1 cellular context compared by ENCODE assay signal in genomic region chr20:32761831-32762753, GRCh38.
TF ChIP-seq lines count a peak whose summit lies in the region.

DNMT3B (plus strand) TSS chr20:32762385; CDS start chr20:32780324, 17,939 bp downstream.

TF ChIP-seq in HepG2, 621 proteins besides CTCF, POLR2A, EP300 and RAD21 (continued from another document and continues in another):
- TF ChIP-seq ZKSCAN5 (CRISPR knock-in tag; IDR thresholded peaks at IDR 0.05) (0 out of 2 replicates have a peak, but pooled peaks have one; percentile 21), JUN (CRISPR knock-in tag; IDR thresholded peaks at IDR 0.05) (no peak), ZNF510 (CRISPR knock-in tag; IDR thresholded peaks at IDR 0.05; ENCODE audit: low read depth) (no peak), ZNF570 (CRISPR knock-in tag; IDR thresholded peaks at IDR 0.05; ENCODE audit: borderline replicate concordance) (no peak), PRDM10 (CRISPR knock-in tag; IDR thresholded peaks at IDR 0.05; ENCODE audit: low read depth) (no peak), HNF4A (CRISPR knock-in tag; IDR thresholded peaks at IDR 0.05) (no peak), ZNF337 (CRISPR knock-in tag; IDR thresholded peaks at IDR 0.05; ENCODE audit: borderline replicate concordance, low read depth) (no peak), ZNF614 (CRISPR knock-in tag; IDR thresholded peaks at IDR 0.05; ENCODE audit: borderline replicate concordance) (no peak), SATB2 (CRISPR knock-in tag; IDR thresholded peaks at IDR 0.05) (no peak), ZNF782 (CRISPR knock-in tag; IDR thresholded peaks at IDR 0.05; ENCODE audit: borderline replicate concordance) (no peak), ZNF484 (CRISPR knock-in tag; IDR thresholded peaks at IDR 0.05; ENCODE audit: borderline replicate concordance, low read depth) (no peak), PHB2 (IDR thresholded peaks at IDR 0.05; ENCODE audit: partially characterized antibody) (no peak), CENPT (CRISPR knock-in tag; IDR thresholded peaks at IDR 0.05; ENCODE audit: low read depth) (no peak), ZNF619 (CRISPR knock-in tag; IDR thresholded peaks at IDR 0.05) (no peak), SSRP1 (CRISPR knock-in tag; IDR thresholded peaks at IDR 0.05) (no peak), NFRKB (IDR thresholded peaks at IDR 0.05) (no peak), BCL6 (CRISPR knock-in tag; IDR thresholded peaks at IDR 0.05) (no peak), PPARG (CRISPR knock-in tag; conservative IDR thresholded peaks at IDR 0.05) (no peak), YEATS2 (CRISPR knock-in tag; IDR thresholded peaks at IDR 0.05; ENCODE audit: borderline replicate concordance) (no peak), FUBP1 (CRISPR knock-in tag; IDR thresholded peaks at IDR 0.05; ENCODE audit: borderline replicate concordance) (peak; percentile 83; the same call in 1 of the 2 replicates), CENPBD1 (CRISPR knock-in tag; IDR thresholded peaks at IDR 0.05; ENCODE audit: borderline replicate concordance, low read depth) (no peak), NR2F1 (CRISPR knock-in tag; IDR thresholded peaks at IDR 0.05) (no peak), CBX5 (CRISPR knock-in tag; IDR thresholded peaks at IDR 0.05; ENCODE audit: borderline replicate concordance) (no peak), PATZ1 (CRISPR knock-in tag; IDR thresholded peaks at IDR 0.05) (peak; percentile 96), HNRNPUL1 (IDR thresholded peaks at IDR 0.05; ENCODE audit: low read depth, low read length) (no peak), HNRNPLL (IDR thresholded peaks at IDR 0.05; ENCODE audit: low read depth, low read length, poor library complexity, severe bottlenecking) (peak; percentile 33), MTA1 (CRISPR knock-in tag; IDR thresholded peaks at IDR 0.05; ENCODE audit: borderline replicate concordance) (no peak), BCL3 (CRISPR knock-in tag; IDR thresholded peaks at IDR 0.05) (peak; percentile 24), ZBTB2 (CRISPR knock-in tag; IDR thresholded peaks at IDR 0.05; ENCODE audit: low read depth) (peak; percentile 88), NFYC (CRISPR knock-in tag; IDR thresholded peaks at IDR 0.05) (peak; percentile 81), ZNF20 (CRISPR knock-in tag; IDR thresholded peaks at IDR 0.05) (no peak), AKAP8 (CRISPR knock-in tag; IDR thresholded peaks at IDR 0.05) (peak; percentile 63; the same call in 1 of the 2 replicates), ZNF770 (CRISPR knock-in tag; IDR thresholded peaks at IDR 0.05) (peak; percentile 33; the same call in 1 of the 2 replicates), REST (IDR thresholded peaks at IDR 0.05; ENCODE audit: borderline replicate concordance in 1 of 2, low read depth in 1 of 2, low read length in 2 of 2) (no peak), HDAC6 (IDR thresholded peaks at IDR 0.05; ENCODE audit: low read depth, low read length) (no peak), ZFP90 (CRISPR knock-in tag; IDR thresholded peaks at IDR 0.05; ENCODE audit: borderline replicate concordance) (0 out of 2 replicates have a peak, but pooled peaks have one; percentile 17), MYC (CRISPR knock-in tag; IDR thresholded peaks at IDR 0.05; ENCODE audit: borderline replicate concordance) (peak; percentile 66), MEIS1 (CRISPR knock-in tag; IDR thresholded peaks at IDR 0.05; ENCODE audit: borderline replicate concordance) (no peak), ATF4 (CRISPR knock-in tag; IDR thresholded peaks at IDR 0.05) (no peak), SMYD3 (CRISPR knock-in tag; IDR thresholded peaks at IDR 0.05) (no peak), FOXA3 (CRISPR knock-in tag; IDR thresholded peaks at IDR 0.05) (no peak), IKZF5 (CRISPR knock-in tag; IDR thresholded peaks at IDR 0.05) (0 out of 2 replicates have a peak, but pooled peaks have one; percentile 44), TFDP2 (CRISPR knock-in tag; IDR thresholded peaks at IDR 0.05) (peak; percentile 96)
